13 cellular contexts compared by ENCODE assay signal in genomic region chr7:7959979-7960670, GRCh38. TPM values are rescaled to one million over a fixed set of nuclear protein-coding genes. Genes with fewer than 3 reads are reported as not detected.
DNase-seq lines count a peak whose midpoint lies in the region; ATAC-seq and TF ChIP-seq lines count a peak whose summit lies in the region.
"Had no signal": no experiment of that assay in that cellular context is flagged by ENCODE, and none has a peak within 500 bp of the region (broad histone marks: within the 10 kb centered on the region; RNA-seq: fewer than 3 reads in every experiment).

No MANE protein-coding gene starts in this region.

- H3K27me3 ChIP-seq in CD8-positive, alpha-beta T cell (ENCODE audit: insufficient read depth, low read length): no peaks in the 10 kb centered on the region
- H3K27me3 ChIP-seq: heart left ventricle had no signal

- peaks cover 7% of the 10 kb centered on the region for H3K4me1 ChIP-seq in CD8-positive, alpha-beta T cell (ENCODE audit: insufficient read depth, low read length)
- H3K4me1 ChIP-seq: heart left ventricle had no signal

- no peaks in the 10 kb centered on the region for H3K27me3 Mint-ChIP-seq in CD8-positive, alpha-beta T cell (ENCODE audit: low read depth)

- H3K27ac Mint-ChIP-seq in CD8-positive, alpha-beta T cell: no peak overlapping the region

- H3K9me3 Mint-ChIP-seq in CD8-positive, alpha-beta T cell: no peaks in the 10 kb centered on the region

- POLR2A ChIA-PET in CD8-positive, alpha-beta T cell (lab: Charles Lee): interaction anchor here (0.7 kb wide), 1 partner anchor 18 kb away, joined by 6 read pairs; no protein-coding TSS in a partner anchor

- CTCF ChIA-PET in CD8-positive, alpha-beta T cell (lab: Charles Lee): no interaction called here

- ATAC-seq in GM19328 (IDR thresholded peaks at IDR 0.05; ENCODE audit: unreplicated experiment): peak; percentile 82
- ATAC-seq in HG02610 (IDR thresholded peaks at IDR 0.05; ENCODE audit: unreplicated experiment): peak; percentile 85
- peak; percentile 92 for ATAC-seq in HG03280 (IDR thresholded peaks at IDR 0.05; ENCODE audit: unreplicated experiment)
- ATAC-seq in CD8-positive, alpha-beta T cell: no peak
- ATAC-seq: heart left ventricle had no signal

- intact Hi-C loops in CD8-positive, alpha-beta T cell (cut with DNase I, micrococcal nuclease): no loop called here

- DNase-seq in GM12865 (ENCODE audit: low read depth) (peak; percentile 85), NCI-H345 (lab: John Stamatoyannopoulos, UW) (no peak), NCI-H69 (lab: John Stamatoyannopoulos, UW) (no peak), ureter (ENCODE audit: low spot score) (no peak)
- DNase-seq in CD8-positive, alpha-beta T cell: no peak
- DNase-seq: activated CD8-positive, alpha-beta memory T cell treated with anti-CD3 and anti-CD28 coated beads, Interleukin-2, amount 50 U/mL, for 48 hours; H7; heart left ventricle; stimulated activated naive CD4-positive, alpha-beta T cell; T-helper 9 cell had no signal

- H3K36me3 ChIP-seq in CD8-positive, alpha-beta T cell (ENCODE audit: insufficient read depth, low read length): no peaks in the 10 kb centered on the region
- H3K36me3 ChIP-seq: heart left ventricle had no signal

- no peak overlapping the region for H3K4me3 ChIP-seq in GM12865 (ENCODE audit: low read depth, low read length)
- no peak overlapping the region for H3K4me3 ChIP-seq in CD8-positive, alpha-beta T cell (ENCODE audit: low read depth, low read length)
- H3K4me3 ChIP-seq: heart left ventricle had no signal

- H3K27ac ChIP-seq in CD8-positive, alpha-beta T cell (ENCODE audit: low read depth, low read length): no peak overlapping the region
- H3K27ac ChIP-seq: heart left ventricle had no signal

- no peak overlapping the region for H3K4me3 Mint-ChIP-seq in CD8-positive, alpha-beta T cell

- peaks cover 2% of the 10 kb centered on the region for H3K36me3 Mint-ChIP-seq in CD8-positive, alpha-beta T cell

- no peak for TF ChIP-seq CTCF in GM12865 (IDR thresholded peaks at IDR 0.05; ENCODE audit: insufficient read depth, low read depth, low read length, missing control alignments)
- no peak for TF ChIP-seq CTCF in CD8-positive, alpha-beta T cell (IDR thresholded peaks at IDR 0.05)

- H3K4me1 Mint-ChIP-seq in CD8-positive, alpha-beta T cell (ENCODE audit: low read depth): peaks cover 9% of the 10 kb centered on the region

- no peaks in the 10 kb centered on the region for H3K9me3 ChIP-seq in CD8-positive, alpha-beta T cell (ENCODE audit: low read length)
- H3K9me3 ChIP-seq: heart left ventricle had no signal

RNA-seq across cellular contexts. Expression of gene GLCCI1, which starts 8.5 kb away (rescaled TPM):
- total RNA-seq in ureter: 25.5 TPM
- total RNA-seq in CD8-positive, alpha-beta T cell: 10 to 100 TPM; 21.8 to 23.6 TPM
